Comparison of ENCODE assay signal across 10 cellular contexts in the genomic region with DNA sequence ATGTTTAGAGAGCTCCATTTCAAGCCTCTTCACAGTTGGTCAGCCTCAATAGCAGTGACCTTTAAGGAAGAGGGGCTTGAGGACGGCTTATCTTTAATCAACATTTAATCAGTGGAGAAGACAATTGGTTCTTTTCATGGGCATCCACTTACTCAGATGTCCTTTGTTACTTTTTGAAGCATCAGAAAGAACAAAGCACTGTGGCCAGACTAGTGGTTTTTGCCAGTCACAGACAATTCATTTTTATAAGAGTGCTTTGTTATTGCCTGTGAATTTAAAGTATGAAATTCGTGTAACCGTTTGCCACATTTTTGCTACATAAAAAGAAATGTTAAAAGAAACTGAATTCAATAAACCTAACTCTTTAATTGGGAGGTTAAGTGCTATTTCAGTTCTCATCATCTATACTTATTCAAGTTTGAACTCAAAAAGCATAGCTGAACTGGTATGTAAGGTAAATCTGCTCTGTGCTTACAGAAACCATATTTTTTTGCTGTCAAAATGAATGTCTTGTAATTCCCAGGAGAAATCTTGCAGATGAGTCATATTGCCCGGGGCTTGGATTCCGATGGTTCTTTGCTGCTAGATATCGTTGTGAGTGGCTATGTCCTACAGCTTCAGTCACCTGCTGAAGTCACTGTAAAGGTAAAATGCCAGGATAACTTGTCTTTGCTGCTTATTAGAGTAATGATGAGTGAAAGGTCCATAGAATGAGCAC.
DNase-seq lines count a peak whose midpoint lies in the region; ATAC-seq and TF ChIP-seq lines count a peak whose summit lies in the region.
"Had no signal": no experiment of that assay in that cellular context is flagged by ENCODE, and none has a peak within 500 bp of the region (broad histone marks: within the 10 kb centered on the region; RNA-seq: fewer than 3 reads in every experiment).

No MANE protein-coding gene starts in this region.

- in situ Hi-C loops in GM13976 (cut with MboI; ENCODE audit: low sequenced_read_pairs, unreplicated experiment), result no loop called here

- TF ChIP-seq CTCF in AG10803 (conservative IDR thresholded peaks at IDR 0.05; ENCODE audit: low read length) (no peak), MCF 10A (IDR thresholded peaks at IDR 0.05; ENCODE audit: unreplicated experiment) (no peak), mesothelial cell of epicardium (IDR thresholded peaks at IDR 0.05; ENCODE audit: unreplicated experiment) (no peak), GM13976 (IDR thresholded peaks at IDR 0.05; ENCODE audit: borderline replicate concordance, control extremely low read depth, extremely low read depth, insufficient read depth, missing control alignments) (no peak)

- CTCF ChIA-PET in MCF 10A (lab: Yijun Ruan, JAX), result interaction anchor here (0.7 to 6.3 kb wide), 8 partner anchors 57 to 432 kb away, joined by 3 to 58 read pairs (median 5); no protein-coding TSS in a partner anchor

- ATAC-seq in stimulated activated memory B cell treated with anti-CD40 and anti-IgM and Interleukin-4, amounts not matched to agents 10 μg/mL and 1 μg/mL and 100 μg/mL, for 72 hours, result no peak
- ATAC-seq in HG03175 (IDR thresholded peaks at IDR 0.05; ENCODE audit: unreplicated experiment), result no peak
- ATAC-seq: activated T-cell treated with anti-CD3 and anti-CD28 coated beads, Interleukin-2, amount 50 U/mL, for 4 hours had no signal

- DNase-seq in AG10803 (ENCODE audit: low read depth) (peak; percentile 67), M059J (ENCODE audit: low read depth) (peak; percentile 95), MCF 10A (ENCODE audit: unreplicated experiment) (peak; percentile 91), mesothelial cell of epicardium (ENCODE audit: low spot score in 2 of 2, unreplicated experiment in 2 of 2) (peak; percentile 41 to 71), GM13976 (ENCODE audit: low spot score) (no peak), amygdala (lab: John Stamatoyannopoulos, UW) (no peak)
- DNase-seq: activated T-cell treated with anti-CD3 and anti-CD28 coated beads, Interleukin-2, amount 50 U/mL, for 4 hours; MM.1S had no signal

- no peaks in the 10 kb centered on the region for H3K36me3 Mint-ChIP-seq in MCF 10A (ENCODE audit: insufficient read depth, unreplicated experiment)
- H3K36me3 Mint-ChIP-seq in mesothelial cell of epicardium, result peaks cover 16% of the 10 kb centered on the region
- H3K36me3 Mint-ChIP-seq in stimulated activated memory B cell treated with anti-CD40 and anti-IgM and Interleukin-4, amounts not matched to agents 10 μg/mL and 1 μg/mL and 100 μg/mL, for 72 hours, result no peaks in the 10 kb centered on the region

- H3K9me3 Mint-ChIP-seq in MCF 10A (ENCODE audit: unreplicated experiment), result no peaks in the 10 kb centered on the region
- peaks cover 5% of the 10 kb centered on the region for H3K9me3 Mint-ChIP-seq in mesothelial cell of epicardium
- H3K9me3 Mint-ChIP-seq in stimulated activated memory B cell treated with anti-CD40 and anti-IgM and Interleukin-4, amounts not matched to agents 10 μg/mL and 1 μg/mL and 100 μg/mL, for 72 hours, result no peaks in the 10 kb centered on the region
- H3K9me3 Mint-ChIP-seq: activated T-cell treated with anti-CD3 and anti-CD28 coated beads, Interleukin-2, amount 50 U/mL, for 4 hours had no signal

- no peak overlapping the region for H3K4me3 ChIP-seq in AG10803 (ENCODE audit: low read length)

- H3K4me3 Mint-ChIP-seq in MCF 10A (ENCODE audit: unreplicated experiment), result no peak overlapping the region
- H3K4me3 Mint-ChIP-seq in mesothelial cell of epicardium, result no peak overlapping the region
- no peak overlapping the region for H3K4me3 Mint-ChIP-seq in stimulated activated memory B cell treated with anti-CD40 and anti-IgM and Interleukin-4, amounts not matched to agents 10 μg/mL and 1 μg/mL and 100 μg/mL, for 72 hours
- H3K4me3 Mint-ChIP-seq: activated T-cell treated with anti-CD3 and anti-CD28 coated beads, Interleukin-2, amount 50 U/mL, for 4 hours had no signal

- no peaks in the 10 kb centered on the region for H3K27me3 Mint-ChIP-seq in MCF 10A (ENCODE audit: insufficient read depth, unreplicated experiment)
- no peaks in the 10 kb centered on the region for H3K27me3 Mint-ChIP-seq in mesothelial cell of epicardium (ENCODE audit: low read depth)
- no peaks in the 10 kb centered on the region for H3K27me3 Mint-ChIP-seq in stimulated activated memory B cell treated with anti-CD40 and anti-IgM and Interleukin-4, amounts not matched to agents 10 μg/mL and 1 μg/mL and 100 μg/mL, for 72 hours

- H3K4me1 Mint-ChIP-seq in MCF 10A (ENCODE audit: insufficient read depth, unreplicated experiment), result peaks cover 13% of the 10 kb centered on the region
- H3K4me1 Mint-ChIP-seq in mesothelial cell of epicardium, result peaks cover 43% of the 10 kb centered on the region
- H3K4me1 Mint-ChIP-seq in stimulated activated memory B cell treated with anti-CD40 and anti-IgM and Interleukin-4, amounts not matched to agents 10 μg/mL and 1 μg/mL and 100 μg/mL, for 72 hours, result no peaks in the 10 kb centered on the region

- no TSS peak for BruUV-seq in MCF 10A (replicated peaks; lab: Mats Ljungman, UMichigan)

- intact Hi-C loops in MCF 10A (cut with micrococcal nuclease), result no loop called here

- POLR2A ChIA-PET in MCF 10A (lab: Yijun Ruan, JAX), result no interaction called here

- H3K27ac Mint-ChIP-seq in MCF 10A (ENCODE audit: low read depth, unreplicated experiment) (no peak overlapping the region), mesothelial cell of epicardium (peak overlapping the region; percentile 94)
- H3K27ac Mint-ChIP-seq in stimulated activated memory B cell treated with anti-CD40 and anti-IgM and Interleukin-4, amounts not matched to agents 10 μg/mL and 1 μg/mL and 100 μg/mL, for 72 hours, result no peak overlapping the region

Comparison
In these comparisons a context has a peak if more than half of its experiments do, and no peak if none do; other contexts are left out.
1. DNase-seq: peak in AG10803 (single experiment), M059J (single experiment), MCF 10A (single experiment) and mesothelial cell of epicardium (2 of 2); none in GM13976 (single experiment) and amygdala (0 of 56).